In genomic region chr19:12766051-12766521, GRCh38 we compare ENCODE assay signal across 8 cellular contexts. TPM values are rescaled to one million over a fixed set of nuclear protein-coding genes. Genes with fewer than 3 reads are reported as not detected.
DNase-seq lines count a peak whose midpoint lies in the region; ATAC-seq and TF ChIP-seq lines count a peak whose summit lies in the region.

No MANE protein-coding gene starts in this region.

- intact Hi-C loops in Right ventricle myocardium inferior (cut with DNase I) (loop anchor here (2.0 kb wide), 1 partner anchor 31 kb away; no protein-coding TSS in a partner anchor), posterior cingulate gyrus (cut with DNase I) (no loop called here)

- peak; percentile 58; the same call in 1 of the 2 replicates for TF ChIP-seq CTCF in GM12875 (IDR thresholded peaks at IDR 0.05; ENCODE audit: borderline replicate concordance, insufficient read depth, low read depth, low read length)

- DNase-seq in 8988T (peak; percentile 89), NCI-H526 (lab: John Stamatoyannopoulos, UW) (peak; percentile 8 to 68), activated T-helper 1 cell treated with Interleukin-2 at 50 U/mL for 16 hours (ENCODE audit: low read depth) (peak; percentile 70), Right ventricle myocardium inferior (ENCODE audit: missing footprints) (peak; percentile 95), posterior cingulate gyrus (peak in 9 of 10 donors; percentile 41 to 97 (median 77)), NCI-H2171 (lab: John Stamatoyannopoulos, UW) (no peak)

- no peak overlapping the region for H3K4me3 ChIP-seq in GM12875 (ENCODE audit: low read depth, low read length)

- peak; percentile 88 for ATAC-seq in Right ventricle myocardium inferior
- no peak for ATAC-seq in HG02571 (IDR thresholded peaks at IDR 0.05; ENCODE audit: unreplicated experiment)

RNA-seq across cellular contexts. Expression of gene HOOK2, which starts 9.3 kb away (rescaled TPM):
- 51.6 TPM for total RNA-seq in Right ventricle myocardium inferior

RNA-seq across cellular contexts. Expression of gene BEST2, which starts 14.5 kb away (rescaled TPM):
- not detected for total RNA-seq in Right ventricle myocardium inferior

RNA-seq across cellular contexts. Expression of gene JUNB, which starts 25.2 kb away (rescaled TPM):
- total RNA-seq in Right ventricle myocardium inferior = 25.0 TPM

RNA-seq across cellular contexts. Expression of gene GET3, which starts 28.8 kb away (rescaled TPM):
- total RNA-seq in Right ventricle myocardium inferior = 65.8 TPM

RNA-seq across cellular contexts. Expression of gene TRIR, which starts 31.6 kb away (rescaled TPM):
- total RNA-seq in Right ventricle myocardium inferior = 133 TPM
